ENCODE assay signal across 19 cellular contexts in genomic region chr22:44196241-44196640, GRCh38. TPM values are rescaled to one million over a fixed set of nuclear protein-coding genes. Genes with fewer than 3 reads are reported as not detected.
DNase-seq lines count a peak whose midpoint lies in the region; ATAC-seq lines count a peak whose summit lies in the region.
"Had no signal": no experiment of that assay in that cellular context is flagged by ENCODE, and none has a peak within 500 bp of the region (broad histone marks: within the 10 kb centered on the region; RNA-seq: fewer than 3 reads in every experiment).

No MANE protein-coding gene starts in this region.

- H2BK120ac ChIP-seq in neuronal stem cell (ENCODE audit: low read depth, low read length), result no peak overlapping the region

- DNase-seq in activated naive CD8-positive, alpha-beta T cell treated with anti-CD3 and anti-CD28 coated beads, Interleukin-2, amount 10 ng/mL, durations not matched to agents 7 days and 5 days, result peak; percentile 10
- DNase-seq in activated naive CD8-positive, alpha-beta T cell treated with anti-CD3 and anti-CD28 coated beads for 36 hours, result no peak
- DNase-seq in T-helper 17 cell, result no peak
- no peak for DNase-seq in neuronal stem cell (ENCODE audit: low spot score)
- no peak for DNase-seq in H4 (ENCODE audit: low spot score)
- DNase-seq in HPDE6-E6E7 (ENCODE audit: extremely low spot score), result no peak
- DNase-seq in activated T-cell treated with anti-CD3 and anti-CD28 coated beads, Interleukin-2, amount 50 U/mL, for 4 hours, result no peak
- DNase-seq: AML-193; C1 segment of cervical spinal cord; CD4-positive, alpha-beta T cell; DMS153; DMS79; GDM1; H9 had no signal

- no peak overlapping the region for H2BK15ac ChIP-seq in neuronal stem cell (ENCODE audit: low read length)

- H3K79me1 ChIP-seq in neuronal stem cell (ENCODE audit: low read depth, low read length), result no peaks in the 10 kb centered on the region

- no peak for ATAC-seq in activated naive CD8-positive, alpha-beta T cell treated with anti-CD3 and anti-CD28 coated beads, Interleukin-2, amount 10 ng/mL, durations not matched to agents 7 days and 5 days (ENCODE audit: low read depth)
- no peak for ATAC-seq in T-helper 17 cell
- no peak for ATAC-seq in activated T-cell treated with anti-CD3 and anti-CD28 coated beads, Interleukin-2, amount 50 U/mL, for 4 hours
- ATAC-seq: A549, GM23338 had no signal

- no peaks in the 10 kb centered on the region for H3K9me3 Mint-ChIP-seq in activated naive CD8-positive, alpha-beta T cell treated with anti-CD3 and anti-CD28 coated beads, Interleukin-2, amount 10 ng/mL, durations not matched to agents 7 days and 5 days
- peaks cover 4% of the 10 kb centered on the region for H3K9me3 Mint-ChIP-seq in activated naive CD8-positive, alpha-beta T cell treated with anti-CD3 and anti-CD28 coated beads for 36 hours
- no peaks in the 10 kb centered on the region for H3K9me3 Mint-ChIP-seq in activated T-cell treated with anti-CD3 and anti-CD28 coated beads, Interleukin-2, amount 50 U/mL, for 4 hours
- H3K9me3 Mint-ChIP-seq: CD4-positive, alpha-beta T cell; H9 had no signal

- H3K14ac ChIP-seq in neuronal stem cell (ENCODE audit: low read length), result peak overlapping the region; percentile 6

- no peaks in the 10 kb centered on the region for H3K36me3 ChIP-seq in neuronal stem cell (replicated peaks in 1 of 2; ENCODE audit: control insufficient read depth in 2 of 2, insufficient read depth in 2 of 2, low read length in 2 of 2)

- no peak overlapping the region for H2BK5ac ChIP-seq in neuronal stem cell (ENCODE audit: low read length)

- POLR2A ChIA-PET in activated naive CD8-positive, alpha-beta T cell treated with anti-CD3 and anti-CD28 coated beads, Interleukin-2, amount 10 ng/mL, durations not matched to agents 7 days and 5 days (lab: Charles Lee), result interaction anchor here (0.9 to 1.6 kb wide), 3 partner anchors 13 to 15 kb away, joined by 3 to 4 read pairs (median 3); partner anchors contain the start of gene PARVG

- H3K4me2 ChIP-seq in neuronal stem cell (ENCODE audit: insufficient read depth, low read length, poor library complexity, severe bottlenecking), result no peak overlapping the region
- H3K4me2 ChIP-seq: A549, GM23338 had no signal

- no peak overlapping the region for H3K4me3 Mint-ChIP-seq in activated naive CD8-positive, alpha-beta T cell treated with anti-CD3 and anti-CD28 coated beads, Interleukin-2, amount 10 ng/mL, durations not matched to agents 7 days and 5 days
- H3K4me3 Mint-ChIP-seq in activated naive CD8-positive, alpha-beta T cell treated with anti-CD3 and anti-CD28 coated beads for 36 hours, result no peak overlapping the region
- no peak overlapping the region for H3K4me3 Mint-ChIP-seq in T-helper 17 cell
- H3K4me3 Mint-ChIP-seq in activated T-cell treated with anti-CD3 and anti-CD28 coated beads, Interleukin-2, amount 50 U/mL, for 4 hours, result no peak overlapping the region
- H3K4me3 Mint-ChIP-seq: CD4-positive, alpha-beta T cell; GM23338; H9 had no signal

- no peak overlapping the region for H3K23ac ChIP-seq in neuronal stem cell (ENCODE audit: low read depth, low read length, poor library complexity)

- H2AK5ac ChIP-seq in neuronal stem cell (ENCODE audit: low read depth, low read length), result peak overlapping the region; percentile 15

- H3K27me3 ChIP-seq in neuronal stem cell (ENCODE audit: control insufficient read depth in 3 of 3, insufficient read depth in 3 of 3, low read depth in 1 of 3, low read length in 3 of 3), result peaks cover 0 to 20% (median 0%) of the 10 kb centered on the region in 3 experiments

- H3K4ac ChIP-seq in neuronal stem cell (ENCODE audit: low read length), result no peak overlapping the region

- H3K27ac ChIP-seq in neuronal stem cell (replicated peaks; ENCODE audit: low read length), result no peak overlapping the region
- H3K27ac ChIP-seq: 22Rv1, A549 had no signal

- H3K9ac ChIP-seq in neuronal stem cell (ENCODE audit: low read depth, low read length, poor library complexity), result peak overlapping the region; percentile 55

- no peak overlapping the region for H4K91ac ChIP-seq in neuronal stem cell (ENCODE audit: low read depth, low read length, poor library complexity)

- no peak overlapping the region for H3K27ac Mint-ChIP-seq in activated naive CD8-positive, alpha-beta T cell treated with anti-CD3 and anti-CD28 coated beads, Interleukin-2, amount 10 ng/mL, durations not matched to agents 7 days and 5 days
- no peak overlapping the region for H3K27ac Mint-ChIP-seq in activated naive CD8-positive, alpha-beta T cell treated with anti-CD3 and anti-CD28 coated beads for 36 hours
- peak overlapping the region; percentile 53 for H3K27ac Mint-ChIP-seq in T-helper 17 cell
- H3K27ac Mint-ChIP-seq: CD4-positive, alpha-beta T cell; GM23338; H9 had no signal

- H3K9me3 ChIP-seq in T-helper 17 cell (ENCODE audit: control insufficient read depth, low read length, poor library complexity, severe bottlenecking) (no peaks in the 10 kb centered on the region), neuronal stem cell (replicated peaks in 1 of 2; ENCODE audit: control insufficient read depth in 2 of 2, insufficient read depth in 1 of 2, low read depth in 1 of 2, low read length in 2 of 2) (peaks cover 0 to 2% of the 10 kb centered on the region in 2 donors)
- H3K9me3 ChIP-seq: A549, Caco-2 had no signal

- H3K4me3 ChIP-seq in neuronal stem cell (ENCODE audit: low read length in 2 of 2), result no peak overlapping the region
- H3K4me3 ChIP-seq: A549, GM23338 had no signal

- no peak overlapping the region for H2BK12ac ChIP-seq in neuronal stem cell (ENCODE audit: low read length)

- peaks cover 42% of the 10 kb centered on the region for H3K4me1 Mint-ChIP-seq in activated naive CD8-positive, alpha-beta T cell treated with anti-CD3 and anti-CD28 coated beads, Interleukin-2, amount 10 ng/mL, durations not matched to agents 7 days and 5 days
- H3K4me1 Mint-ChIP-seq in activated naive CD8-positive, alpha-beta T cell treated with anti-CD3 and anti-CD28 coated beads for 36 hours, result peaks cover 37% of the 10 kb centered on the region
- peaks cover 38% of the 10 kb centered on the region for H3K4me1 Mint-ChIP-seq in T-helper 17 cell
- H3K4me1 Mint-ChIP-seq in activated T-cell treated with anti-CD3 and anti-CD28 coated beads, Interleukin-2, amount 50 U/mL, for 4 hours (ENCODE audit: low read depth), result peaks cover 34% of the 10 kb centered on the region

- H2AFZ ChIP-seq in neuronal stem cell (ENCODE audit: low read length), result no peak overlapping the region
- H2AFZ ChIP-seq: GM23338 had no signal

- no CpG with 5 or more reads among the region's 9 CpGs for WGBS in neuronal stem cell (ENCODE audit: extremely low coverage in 2 of 2, insufficient read length in 2 of 2, insufficient replicate concordance in 1 of 2), 2 donors

- no peak overlapping the region for H4K8ac ChIP-seq in neuronal stem cell (ENCODE audit: low read depth, low read length)

- no peaks in the 10 kb centered on the region for H3K27me3 Mint-ChIP-seq in activated naive CD8-positive, alpha-beta T cell treated with anti-CD3 and anti-CD28 coated beads, Interleukin-2, amount 10 ng/mL, durations not matched to agents 7 days and 5 days
- H3K27me3 Mint-ChIP-seq in activated naive CD8-positive, alpha-beta T cell treated with anti-CD3 and anti-CD28 coated beads for 36 hours, result no peaks in the 10 kb centered on the region
- no peaks in the 10 kb centered on the region for H3K27me3 Mint-ChIP-seq in T-helper 17 cell
- no peaks in the 10 kb centered on the region for H3K27me3 Mint-ChIP-seq in activated T-cell treated with anti-CD3 and anti-CD28 coated beads, Interleukin-2, amount 50 U/mL, for 4 hours (ENCODE audit: low read depth)
- H3K27me3 Mint-ChIP-seq: CD4-positive, alpha-beta T cell had no signal

- no peaks in the 10 kb centered on the region for H3K4me1 ChIP-seq in neuronal stem cell (ENCODE audit: control insufficient read depth in 2 of 2, insufficient read depth in 1 of 2, low read depth in 1 of 2, low read length in 2 of 2)
- H3K4me1 ChIP-seq: Caco-2 had no signal

- peak overlapping the region; percentile 33 for H3K18ac ChIP-seq in neuronal stem cell (ENCODE audit: low read length)

- H3K36me3 Mint-ChIP-seq in activated naive CD8-positive, alpha-beta T cell treated with anti-CD3 and anti-CD28 coated beads, Interleukin-2, amount 10 ng/mL, durations not matched to agents 7 days and 5 days, result peaks cover 48% of the 10 kb centered on the region
- H3K36me3 Mint-ChIP-seq in activated naive CD8-positive, alpha-beta T cell treated with anti-CD3 and anti-CD28 coated beads for 36 hours, result peaks cover 44% of the 10 kb centered on the region
- H3K36me3 Mint-ChIP-seq in T-helper 17 cell (ENCODE audit: low read depth), result peaks cover 16% of the 10 kb centered on the region
- peaks cover 24% of the 10 kb centered on the region for H3K36me3 Mint-ChIP-seq in activated T-cell treated with anti-CD3 and anti-CD28 coated beads, Interleukin-2, amount 50 U/mL, for 4 hours (ENCODE audit: insufficient read depth)

RNA-seq across cellular contexts. Expression of gene PARVG, which starts 15.5 kb away (rescaled TPM):
- total RNA-seq in activated naive CD8-positive, alpha-beta T cell treated with anti-CD3 and anti-CD28 coated beads, Interleukin-2, amount 10 ng/mL, durations not matched to agents 7 days and 5 days, result 100 to 1,000 TPM; 238 to 241 TPM
- 10 to 100 TPM; 68.7 to 72.9 TPM for total RNA-seq in activated naive CD8-positive, alpha-beta T cell treated with anti-CD3 and anti-CD28 coated beads for 36 hours
- total RNA-seq in T-helper 17 cell, result 10 to 100 TPM; 89.1 to 94.7 TPM
- 0.18 TPM for polyA plus RNA-seq in neuronal stem cell (2013, experiment 1 of 2)
- 0.06 TPM for polyA plus RNA-seq in neuronal stem cell (2013, experiment 2 of 2)
- 0.04 and 1.1 TPM in 2 replicates for total RNA-seq in H4 (2014; rRNA removed; shearing (Covaris generic))
- 10 to 100 TPM; 32.5 to 39.9 (median 39.3) TPM for total RNA-seq in activated T-cell treated with anti-CD3 and anti-CD28 coated beads, Interleukin-2, amount 50 U/mL, for 4 hours
- total RNA-seq: Caco-2, HT-29 had no signal
- polyA plus RNA-seq: A549 had no signal

Comparison
In these comparisons a context has a peak if more than half of its experiments do, and no peak if none do; other contexts are left out.
1. RNA of gene PARVG, which starts 15.5 kb away (total RNA-seq): 238 to 241 TPM in activated naive CD8-positive, alpha-beta T cell treated with anti-CD3 and anti-CD28 coated beads, Interleukin-2, amount 10 ng/mL, durations not matched to agents 7 days and 5 days, 89.1 to 94.7 TPM in T-helper 17 cell, 68.7 to 72.9 TPM in activated naive CD8-positive, alpha-beta T cell treated with anti-CD3 and anti-CD28 coated beads for 36 hours and 32.5 to 39.9 TPM in activated T-cell treated with anti-CD3 and anti-CD28 coated beads, Interleukin-2, amount 50 U/mL, for 4 hours; 0.04 to 1.1 TPM in H4; every median in the first group is over 10 times any median in the second.